In genomic region chr10:84114088-84114667, GRCh38 we compare ENCODE assay signal across 13 cellular contexts. TPM values are rescaled to one million over a fixed set of nuclear protein-coding genes. Genes with fewer than 3 reads are reported as not detected.
DNase-seq lines count a peak whose midpoint lies in the region; ATAC-seq and TF ChIP-seq lines count a peak whose summit lies in the region.
"Had no signal": no experiment of that assay in that cellular context is flagged by ENCODE, and none has a peak within 500 bp of the region (broad histone marks: within the 10 kb centered on the region; RNA-seq: fewer than 3 reads in every experiment).

No MANE protein-coding gene starts in this region.

- no peaks in the 10 kb centered on the region for H3K36me3 ChIP-seq in testis (ENCODE audit: low read depth, missing control alignments)
- H3K36me3 ChIP-seq in stomach: no peaks in the 10 kb centered on the region
- H3K36me3 ChIP-seq: gastroesophageal sphincter, SJSA1 had no signal

- no peak for ATAC-seq in HG03460 (IDR thresholded peaks at IDR 0.05; ENCODE audit: unreplicated experiment)
- ATAC-seq: gastroesophageal sphincter had no signal

- H3K4me3 ChIP-seq in cardiac fibroblast (replicated peaks in 1 of 2; ENCODE audit: low read depth in 2 of 2, low read length in 2 of 2): no peak overlapping the region
- no peak overlapping the region for H3K4me3 ChIP-seq in testis
- no peak overlapping the region for H3K4me3 ChIP-seq in stomach
- H3K4me3 ChIP-seq: gastroesophageal sphincter, SJSA1, skin epidermis had no signal

- 55 to 61% methylated on average over 12 to 13 of the region's 13 CpGs for WGBS in testis, 2 donors
- WGBS in stomach, 5 donors: 44 to 53% (median 46%) methylated on average over 13 of the region's 13 CpGs

- intact Hi-C loops in testis (cut with DNase I; ENCODE audit: low total_unique reads) (no loop called here), stomach (cut with DNase I; ENCODE audit: low total_unique reads) (no loop called here)

- DNase-seq in ELR (ENCODE audit: low read depth): peak; percentile 25
- peak; percentile 9 to 16 for DNase-seq in Kasumi-1 (lab: John Stamatoyannopoulos, UW)
- DNase-seq in cardiac fibroblast (ENCODE audit: low read depth in 2 of 2): peak in 1 of 2 donors; percentile 3
- DNase-seq in midbrain (lab: John Stamatoyannopoulos, UW): peak; percentile 8
- no peak for DNase-seq in testis
- no peak for DNase-seq in NOMO-1 treated with DMSO at 0.1 percent for 48 hours (lab: John Stamatoyannopoulos, UW; ENCODE audit: unreplicated experiment)
- DNase-seq in stomach: no peak
- DNase-seq: activated CD4-positive, alpha-beta T cell treated with anti-CD3 and anti-CD28 coated beads, Interleukin-2, amount 50 U/mL, for 1 hour; NCI-H2171 treated with DMSO at 0.1 percent for 48 hours had no signal

- TF ChIP-seq POLR2A in testis (IDR thresholded peaks at IDR 0.05): no peak
- TF ChIP-seq POLR2A in stomach (IDR thresholded peaks at IDR 0.05): no peak

- no peaks in the 10 kb centered on the region for H3K4me1 ChIP-seq in testis
- no peaks in the 10 kb centered on the region for H3K4me1 ChIP-seq in stomach
- H3K4me1 ChIP-seq: gastroesophageal sphincter, SJSA1 had no signal

- H3K9me3 ChIP-seq in testis: no peaks in the 10 kb centered on the region
- H3K9me3 ChIP-seq in stomach: peaks cover 0 to 15% (median 2%) of the 10 kb centered on the region in 4 donors
- H3K9me3 ChIP-seq: gastroesophageal sphincter, SJSA1 had no signal

- TF ChIP-seq CTCF in cardiac fibroblast (IDR thresholded peaks at IDR 0.05; ENCODE audit: low read depth, low read length) (peak; percentile 16), testis (IDR thresholded peaks at IDR 0.05) (no peak), stomach (IDR thresholded peaks at IDR 0.05) (no peak)

- H3K27ac ChIP-seq in testis (no peak overlapping the region), stomach (no peak overlapping the region)
- H3K27ac ChIP-seq: gastroesophageal sphincter, SJSA1, skin epidermis had no signal

- H3K27me3 ChIP-seq in testis (no peaks in the 10 kb centered on the region), stomach (peaks cover 0 to 6% (median 0%) of the 10 kb centered on the region in 3 donors)
- H3K27me3 ChIP-seq: gastroesophageal sphincter, SJSA1 had no signal

- no peak for TF ChIP-seq EP300 in stomach (IDR thresholded peaks at IDR 0.05)

RNA-seq across cellular contexts. Expression of gene GHITM, which starts 25.1 kb away (rescaled TPM):
- total RNA-seq in testis (100 to 1,000 TPM; 140 to 220 TPM), stomach (100 to 1,000 TPM in 2 of 5 donors, 10 to 100 TPM in 3; 17.5 to 186 (median 97.3) TPM)
- polyA plus RNA-seq in testis (ENCODE audit: insufficient read depth, low read depth, low replicate concordance) (284 TPM), stomach (100 to 1,000 TPM; 104 to 170 (median 161) TPM)

RNA-seq across cellular contexts. Expression of gene GPR15LG, which starts 59.4 kb away (rescaled TPM):
- not detected for total RNA-seq in testis
- not detected for polyA plus RNA-seq in testis (ENCODE audit: insufficient read depth, low read depth, low replicate concordance)
- total RNA-seq in stomach: 1 to 10 TPM in 1 of 5 donors, not detected in 4; 7.5 TPM
- 10 to 100 TPM in 1 of 3 donors, under 1 TPM in 1, not detected in 1; 0.92 to 82.4 TPM for polyA plus RNA-seq in stomach
- total RNA-seq: SJSA1 had no signal

Comparison
In these comparisons a context has a peak if more than half of its experiments do, and no peak if none do; other contexts are left out.
1. DNase-seq: peak in ELR (single experiment), Kasumi-1 (2 of 2) and midbrain (single experiment); none in testis (single experiment), NOMO-1 treated with DMSO at 0.1 percent for 48 hours (single experiment) and stomach (single experiment).